In genomic region chr11:31645747-31646146, GRCh38 we compare ENCODE assay signal across 12 cellular contexts.
DNase-seq lines count a peak whose midpoint lies in the region; ATAC-seq and TF ChIP-seq lines count a peak whose summit lies in the region.
"Had no signal": no experiment of that assay in that cellular context is flagged by ENCODE, and none has a peak within 500 bp of the region (broad histone marks: within the 10 kb centered on the region; RNA-seq: fewer than 3 reads in every experiment).

No MANE protein-coding gene starts in this region.

- peaks cover 3% of the 10 kb centered on the region for H3K27me3 Mint-ChIP-seq in endodermal cell (ENCODE audit: insufficient read depth)
- H3K27me3 Mint-ChIP-seq: central memory CD8-positive, alpha-beta T cell had no signal

- ATAC-seq in lung (ENCODE audit: insufficient read depth, low FRiP score) (peak; percentile 75), GM21619 (IDR thresholded peaks at IDR 0.05; ENCODE audit: unreplicated experiment) (no peak), GM19455 (IDR thresholded peaks at IDR 0.05; ENCODE audit: unreplicated experiment) (no peak)

- H3K27ac ChIP-seq in lung (ENCODE audit: low read depth in 1 of 2, low read length in 1 of 2) (no peak overlapping the region), endodermal cell (ENCODE audit: low read depth, low read length) (no peak overlapping the region)
- H3K27ac ChIP-seq: tibial nerve had no signal

- no peak overlapping the region for H3K4me3 ChIP-seq in AG10803 (ENCODE audit: low read length)
- no peak overlapping the region for H3K4me3 ChIP-seq in MG63
- H3K4me3 ChIP-seq in lung = no peak overlapping the region
- H3K4me3 ChIP-seq in endodermal cell (ENCODE audit: low read length) = no peak overlapping the region
- H3K4me3 ChIP-seq: tibial nerve had no signal

- H3K4me1 Mint-ChIP-seq in endodermal cell = peaks cover 10% of the 10 kb centered on the region
- H3K4me1 Mint-ChIP-seq: central memory CD8-positive, alpha-beta T cell had no signal

- no peak overlapping the region for H3K27ac Mint-ChIP-seq in endodermal cell

- no peaks in the 10 kb centered on the region for H3K36me3 ChIP-seq in MG63
- no peaks in the 10 kb centered on the region for H3K36me3 ChIP-seq in lung (ENCODE audit: control insufficient read depth in 2 of 2, insufficient read depth in 2 of 2, low read length in 2 of 2)
- no peaks in the 10 kb centered on the region for H3K36me3 ChIP-seq in endodermal cell (ENCODE audit: control insufficient read depth, insufficient read depth, low read length)
- H3K36me3 ChIP-seq: tibial nerve had no signal

- DNase-seq in AG10803 (ENCODE audit: low read depth) = peak; percentile 83
- DNase-seq in MG63 = peak; percentile 42
- DNase-seq in brain pericyte (ENCODE audit: low read depth, low spot score) = peak; percentile 6
- no peak for DNase-seq in lung (ENCODE audit: low spot score)
- no peak for DNase-seq in endodermal cell
- no peak for DNase-seq in stimulated activated naive CD4-positive, alpha-beta T cell treated with Interleukin-2 at 50 U/mL for 16 hours (lab: John Stamatoyannopoulos, UW)
- DNase-seq: Caco-2, GOT3 had no signal

- H3K36me3 Mint-ChIP-seq in endodermal cell (ENCODE audit: low read depth) = no peaks in the 10 kb centered on the region

- H3K4me3 Mint-ChIP-seq in endodermal cell = no peak overlapping the region
- H3K4me3 Mint-ChIP-seq: central memory CD8-positive, alpha-beta T cell had no signal

- H3K27me3 ChIP-seq in MG63 = no peaks in the 10 kb centered on the region
- H3K27me3 ChIP-seq in lung (ENCODE audit: control insufficient read depth, insufficient read depth) = no peaks in the 10 kb centered on the region
- H3K27me3 ChIP-seq in endodermal cell (ENCODE audit: control insufficient read depth, insufficient read depth, low read length, poor library complexity, severe bottlenecking) = no peaks in the 10 kb centered on the region
- H3K27me3 ChIP-seq: tibial nerve had no signal

- H3K9me3 ChIP-seq in MG63 (no peaks in the 10 kb centered on the region), lung (ENCODE audit: control insufficient read depth in 2 of 2, insufficient read depth in 1 of 2, low read length in 1 of 2) (no peaks in the 10 kb centered on the region), endodermal cell (ENCODE audit: control insufficient read depth, low read length) (no peaks in the 10 kb centered on the region)
- H3K9me3 ChIP-seq: Caco-2, tibial nerve had no signal

- H3K4me1 ChIP-seq in lung (ENCODE audit: control insufficient read depth in 2 of 2, insufficient read depth in 2 of 2, low read length in 2 of 2) = peaks cover 0 to 4% of the 10 kb centered on the region in 2 donors
- H3K4me1 ChIP-seq in endodermal cell (ENCODE audit: control insufficient read depth, insufficient read depth, low read length) = no peaks in the 10 kb centered on the region
- H3K4me1 ChIP-seq: Caco-2 had no signal

- H3K9me3 Mint-ChIP-seq in endodermal cell = no peaks in the 10 kb centered on the region
- H3K9me3 Mint-ChIP-seq: central memory CD8-positive, alpha-beta T cell had no signal

- no peak overlapping the region for H3K9ac ChIP-seq in endodermal cell (ENCODE audit: extremely low read depth, low read length, poor library complexity, severe bottlenecking)

- no peak for TF ChIP-seq CTCF in AG10803 (conservative IDR thresholded peaks at IDR 0.05; ENCODE audit: low read length)
- TF ChIP-seq CTCF in lung (IDR thresholded peaks at IDR 0.05; ENCODE audit: control extremely low read depth, extremely low read depth) = no peak
- no peak for TF ChIP-seq CTCF in endodermal cell (conservative IDR thresholded peaks at IDR 0.05)

Comparison
In these comparisons a context has a peak if more than half of its experiments do, and no peak if none do; other contexts are left out.
1. DNase-seq: peak in AG10803 (single experiment), MG63 (single experiment) and brain pericyte (single experiment); none in lung (single experiment), endodermal cell (single experiment) and stimulated activated naive CD4-positive, alpha-beta T cell treated with Interleukin-2 at 50 U/mL for 16 hours (single experiment).